Comparison of ENCODE assay signal across 8 cellular contexts in genomic region chr6:11143394-11144371, GRCh38. TPM values are rescaled to one million over a fixed set of nuclear protein-coding genes. Genes with fewer than 3 reads are reported as not detected.
DNase-seq lines count a peak whose midpoint lies in the region; ATAC-seq, FAIRE-seq and TF ChIP-seq lines count a peak whose summit lies in the region.

No MANE protein-coding gene starts in this region.

- CTCF ChIA-PET in A549 (lab: Yijun Ruan, JAX) = interaction anchor here (0.6 to 3.2 kb wide), 19 partner anchors 9 to 432 kb away, joined by 3 to 53 read pairs (median 5); no protein-coding TSS in a partner anchor

- 19% methylated on average over 10 of the region's 10 CpGs for WGBS in A549 (ENCODE audit: missing lambda C conversion rate)
- 65% methylated on average over 10 of the region's 10 CpGs for WGBS in right lobe of liver (ENCODE audit: insufficient coverage, low coverage, low lambda C conversion rate, missing lambda C conversion rate)

- peak; percentile 84 to 93 for DNase-seq in A549 (ENCODE audit: low read depth in 1 of 2, low spot score in 1 of 2)
- peak; percentile 76 for DNase-seq in HTR-8/SVneo (ENCODE audit: insufficient read length, low spot score)
- peak; percentile 62 to 79 for DNase-seq in ascending aorta (ENCODE audit: low spot score in 2 of 2)
- peak; percentile 60 to 78 (median 60) for DNase-seq in right lobe of liver
- no peak for DNase-seq in GM10266 (ENCODE audit: extremely low spot score)

- TF ChIP-seq POLR2A in A549 (IDR thresholded peaks at IDR 0.05; ENCODE audit: low read length) (no peak), right lobe of liver (IDR thresholded peaks at IDR 0.05) (no peak)

- peak overlapping the region; percentile 89 to 94 for H3K27ac ChIP-seq in A549
- H3K27ac ChIP-seq in ascending aorta = no peak overlapping the region
- H3K27ac ChIP-seq in right lobe of liver = no peak overlapping the region

- TF ChIP-seq EP300 in A549 (IDR thresholded peaks at IDR 0.05) = peak in 1 of 2 experiments; percentile 31; a peak in 1 of 5 replicates

- H3K4me3 ChIP-seq in A549 (no peak overlapping the region), ascending aorta (no peak overlapping the region), right lobe of liver (no peak overlapping the region)

- no peak for FAIRE-seq in A549 (lab: Jason Lieb, UNC)
- peak; percentile 84 for FAIRE-seq in HTR-8/SVneo (lab: Jason Lieb, UNC)

- H3K4me1 ChIP-seq in A549 (peaks cover 36% of the 10 kb centered on the region), ascending aorta (no peaks in the 10 kb centered on the region), right lobe of liver (peaks cover 0 to 3% (median 0%) of the 10 kb centered on the region in 4 donors)

- intact Hi-C loops in ascending aorta (cut with DNase I) = loop anchor here (1.0 to 5.0 kb wide), 3 partner anchors 89 to 432 kb away; partner anchors contain the start of gene NEDD9
- intact Hi-C loops in right lobe of liver (cut with DNase I) = loop anchor here in 1 of 2 donors (5.0 kb wide), 1 partner anchor 354 kb away; no protein-coding TSS in a partner anchor

- POLR2A ChIA-PET in A549 (lab: Yijun Ruan, JAX) = no interaction called here

- H3K27me3 ChIP-seq in ascending aorta (no peaks in the 10 kb centered on the region), right lobe of liver (no peaks in the 10 kb centered on the region)

- TF ChIP-seq CTCF in A549 (IDR thresholded peaks at IDR 0.05) = no peak
- no peak for TF ChIP-seq CTCF in ascending aorta (IDR thresholded peaks at IDR 0.05)
- TF ChIP-seq CTCF in right lobe of liver (IDR thresholded peaks at IDR 0.05) = no peak
- TF ChIP-seq CTCF in GM10266 (IDR thresholded peaks at IDR 0.05; ENCODE audit: control insufficient read depth, insufficient read depth, low read depth, missing control alignments) = no peak

- ATAC-seq in A549 (peak; percentile 92 to 93), right lobe of liver (peak; percentile 69 to 90 (median 75)), HG03439 (IDR thresholded peaks at IDR 0.05; ENCODE audit: unreplicated experiment) (no peak), HG02759 (IDR thresholded peaks at IDR 0.05; ENCODE audit: unreplicated experiment) (no peak), HG03095 (IDR thresholded peaks at IDR 0.05; ENCODE audit: unreplicated experiment) (no peak)

- H3K36me3 ChIP-seq in ascending aorta (no peaks in the 10 kb centered on the region), right lobe of liver (no peaks in the 10 kb centered on the region)

- no peak for TF ChIP-seq RAD21 in A549 (conservative IDR thresholded peaks at IDR 0.05 in 1 of 2, IDR thresholded peaks at IDR 0.05 in 1 of 2)

- H3K4me2 ChIP-seq in A549 = peak overlapping the region; percentile 61

- peaks cover 3% of the 10 kb centered on the region; the same call in 1 of the 3 replicates for H3K9me3 ChIP-seq in A549
- H3K9me3 ChIP-seq in ascending aorta = no peaks in the 10 kb centered on the region
- H3K9me3 ChIP-seq in right lobe of liver = no peaks in the 10 kb centered on the region

TF ChIP-seq in A549, 52 proteins besides CTCF, POLR2A, EP300 and RAD21 (continues in another document):
- peak; percentile 44 to 62; a peak in 3 of 5 replicates for TF ChIP-seq JUN (IDR thresholded peaks at IDR 0.05)
- TF ChIP-seq PHF8 (IDR thresholded peaks at IDR 0.05; ENCODE audit: borderline replicate concordance, low read depth) = no peak
- TF ChIP-seq NR3C1 (IDR thresholded peaks at IDR 0.05) = no peak
- peak; percentile 90 for TF ChIP-seq FOSL2 (IDR thresholded peaks at IDR 0.05)
- peak; percentile 98 for TF ChIP-seq FOSL2 (CRISPR knock-in tag; IDR thresholded peaks at IDR 0.05)
- TF ChIP-seq TP53 (CRISPR knock-in tag; IDR thresholded peaks at IDR 0.05) = no peak
- peak; percentile 72; the same call in 1 of the 2 replicates for TF ChIP-seq ZNF302 (CRISPR knock-in tag; IDR thresholded peaks at IDR 0.05)
- TF ChIP-seq MAFK (IDR thresholded peaks at IDR 0.05; ENCODE audit: partially characterized antibody) = peak; percentile 89
- TF ChIP-seq CBX2 (IDR thresholded peaks at IDR 0.05; ENCODE audit: borderline replicate concordance, low read depth) = no peak
- TF ChIP-seq EHF (CRISPR knock-in tag; IDR thresholded peaks at IDR 0.05) = 0 out of 2 replicates have a peak, but pooled peaks have one; percentile 79
- TF ChIP-seq JUNB (IDR thresholded peaks at IDR 0.05) = peak; percentile 74
- no peak for TF ChIP-seq ELK1 (IDR thresholded peaks at IDR 0.05; ENCODE audit: low read depth, low read length)
- TF ChIP-seq HES2 (IDR thresholded peaks at IDR 0.05) = no peak
- no peak for TF ChIP-seq SMC3 (IDR thresholded peaks at IDR 0.05)
- TF ChIP-seq RCOR1 (IDR thresholded peaks at IDR 0.05; ENCODE audit: low read depth, low read length) = no peak
- TF ChIP-seq HDAC2 (IDR thresholded peaks at IDR 0.05) = no peak
- peak; percentile 39; the same call in 1 of the 2 replicates for TF ChIP-seq TFCP2L1 (CRISPR knock-in tag; IDR thresholded peaks at IDR 0.05)
- TF ChIP-seq, protein P1, sequence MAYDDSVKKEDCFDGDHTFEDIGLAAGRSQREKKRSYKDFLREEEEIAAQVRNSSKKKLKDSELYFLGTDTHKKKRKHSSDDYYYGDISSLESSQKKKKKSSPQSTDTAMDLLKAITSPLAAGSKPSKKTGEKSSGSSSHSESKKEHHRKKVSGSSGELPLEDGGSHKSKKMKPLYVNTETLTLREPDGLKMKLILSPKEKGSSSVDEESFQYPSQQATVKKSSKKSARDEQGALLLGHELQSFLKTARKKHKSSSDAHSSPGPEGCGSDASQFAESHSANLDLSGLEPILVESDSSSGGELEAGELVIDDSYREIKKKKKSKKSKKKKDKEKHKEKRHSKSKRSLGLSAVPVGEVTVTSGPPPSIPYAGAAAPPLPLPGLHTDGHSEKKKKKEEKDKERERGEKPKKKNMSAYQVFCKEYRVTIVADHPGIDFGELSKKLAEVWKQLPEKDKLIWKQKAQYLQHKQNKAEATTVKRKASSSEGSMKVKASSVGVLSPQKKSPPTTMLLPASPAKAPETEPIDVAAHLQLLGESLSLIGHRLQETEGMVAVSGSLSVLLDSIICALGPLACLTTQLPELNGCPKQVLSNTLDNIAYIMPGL (CRISPR knock-in tag; IDR thresholded peaks at IDR 0.05; ENCODE audit: borderline replicate concordance) = no peak
- TF ChIP-seq HOXB5 (CRISPR knock-in tag; IDR thresholded peaks at IDR 0.05) = peak; percentile 79; the same call in 1 of the 2 replicates
- no peak for TF ChIP-seq FOSB (CRISPR knock-in tag; IDR thresholded peaks at IDR 0.05)
- TF ChIP-seq ZSCAN20 (CRISPR knock-in tag; IDR thresholded peaks at IDR 0.05) = peak; percentile 55; the same call in 1 of the 2 replicates
- TF ChIP-seq ATOH8 (CRISPR knock-in tag; IDR thresholded peaks at IDR 0.05; ENCODE audit: low read depth) = peak; percentile 84
- TF ChIP-seq CEBPB (IDR thresholded peaks at IDR 0.05) = peak; percentile 95 to 99
- TF ChIP-seq HEYL (CRISPR knock-in tag; IDR thresholded peaks at IDR 0.05) = peak; percentile 37; the same call in 1 of the 2 replicates
- no peak for TF ChIP-seq BHLHE40 (IDR thresholded peaks at IDR 0.05; ENCODE audit: low read depth, low read length)
- TF ChIP-seq NFE2L2 (conservative IDR thresholded peaks at IDR 0.05; ENCODE audit: low read length) = peak; percentile 84
- no peak for TF ChIP-seq RARB (CRISPR knock-in tag; IDR thresholded peaks at IDR 0.05)
- no peak for TF ChIP-seq SREBF2 (IDR thresholded peaks at IDR 0.05)
- TF ChIP-seq MYC (IDR thresholded peaks at IDR 0.05; ENCODE audit: borderline replicate concordance, low read length) = no peak
- TF ChIP-seq ZC3H11A (IDR thresholded peaks at IDR 0.05) = no peak
- peak; percentile 87; the same call in 1 of the 2 replicates for TF ChIP-seq HOXB13 (CRISPR knock-in tag; IDR thresholded peaks at IDR 0.05; ENCODE audit: low read depth)
- no peak for TF ChIP-seq ESRRA (IDR thresholded peaks at IDR 0.05; ENCODE audit: borderline replicate concordance, low read length)

RNA-seq across cellular contexts. Expression of gene ERVFRD-1, which starts 32.2 kb away (rescaled TPM):
- polyA plus RNA-seq in A549 (2011; rRNA removed) = not detected in 2 replicates
- polyA plus RNA-seq in A549 (2012; cell fraction: cytosol; rRNA removed) = not detected in 2 replicates
- not detected in 2 replicates for polyA plus RNA-seq in A549 (2012; cell fraction: nucleus; rRNA removed)
- not detected in 3 replicates for polyA plus RNA-seq in A549 (2017; fragmentation: RNase III; extraction: RNeasy Plus Mini Kit Qiagen cat#74134 plus additional on column Dnase treatment)
- polyA minus RNA-seq in A549 (2011; rRNA and poly(A)+ RNA removed) = not detected in 2 replicates
- not detected for total RNA-seq in ascending aorta
- total RNA-seq in right lobe of liver = under 1 TPM in 1 of 6 experiments, not detected in 5; 0.12 TPM

RNA-seq across cellular contexts. Expression of gene SMIM13, which starts 50.0 kb away (rescaled TPM):
- 11.3 and 12.7 TPM in 2 replicates for polyA plus RNA-seq in A549 (2011; rRNA removed)
- polyA plus RNA-seq in A549 (2012; cell fraction: cytosol; rRNA removed) = 3.8 and 4.4 TPM in 2 replicates
- 2.0 and 3.0 TPM in 2 replicates for polyA plus RNA-seq in A549 (2012; cell fraction: nucleus; rRNA removed)
- 12.5 to 12.8 TPM (median 12.7 TPM) in 3 replicates for polyA plus RNA-seq in A549 (2017; fragmentation: RNase III; extraction: RNeasy Plus Mini Kit Qiagen cat#74134 plus additional on column Dnase treatment)
- 5.0 and 5.3 TPM in 2 replicates for polyA minus RNA-seq in A549 (2011; rRNA and poly(A)+ RNA removed)
- total RNA-seq in ascending aorta = 2.3 TPM
- total RNA-seq in right lobe of liver = 1 to 10 TPM; 6.4 to 9.5 (median 7.6) TPM

Comparison
In these comparisons a context has a peak if more than half of its experiments do, and no peak if none do; other contexts are left out.
1. ATAC-seq: peak in A549 (2 of 2) and right lobe of liver (4 of 4); none in HG03439 (single experiment), HG02759 (single experiment) and HG03095 (single experiment).
2. H3K27ac ChIP-seq: peak in A549 (2 of 2); none in ascending aorta (0 of 2) and right lobe of liver (0 of 3).